In genomic region chr7:128166603-128167315, GRCh38 we compare ENCODE assay signal across 8 cellular contexts.
A peak's percentile ranks its signal among the peaks of the same experiment; 100 is the strongest.
DNase-seq lines count a peak whose midpoint lies in the region; ATAC-seq lines count a peak whose summit lies in the region.

No MANE protein-coding gene starts in this region.

- WGBS in aorta, 2 donors = 1% methylated on average over 48 to 63 of the region's 63 CpGs

- ATAC-seq in aorta (ENCODE audit: low FRiP score) = peak; percentile 5
- ATAC-seq in GM21515 (IDR thresholded peaks at IDR 0.05; ENCODE audit: unreplicated experiment) = no peak
- ATAC-seq in HG03565 (IDR thresholded peaks at IDR 0.05; ENCODE audit: unreplicated experiment) = no peak
- ATAC-seq in GM21619 (IDR thresholded peaks at IDR 0.05; ENCODE audit: unreplicated experiment) = no peak

- no peaks in the 10 kb centered on the region for H3K9me3 ChIP-seq in mucosa of rectum (ENCODE audit: control insufficient read depth in 2 of 2, low read length in 2 of 2)
- H3K9me3 ChIP-seq in aorta (ENCODE audit: control insufficient read depth, low read length) = no peaks in the 10 kb centered on the region

- H3K4me3 ChIP-seq in mucosa of rectum (ENCODE audit: low read length in 2 of 2) = peak overlapping the region; percentile 41 to 54
- H3K4me3 ChIP-seq in aorta (ENCODE audit: low read length in 2 of 2) = peak overlapping the region; percentile 4 to 5

- DNase-seq in ELF-1 (ENCODE audit: low read depth, low spot score) (peak; percentile 34), NCI-H2171 treated with DMSO at 0.1 percent for 48 hours (lab: John Stamatoyannopoulos, UW) (peak; percentile 52), cortex of kidney (lab: John Stamatoyannopoulos, UW) (peak; percentile 8), aorta (no peak)

- H3K4me1 ChIP-seq in mucosa of rectum (ENCODE audit: control insufficient read depth in 2 of 2, insufficient read depth in 2 of 2, low read length in 2 of 2) (peaks cover 5 to 8% of the 10 kb centered on the region in 2 donors), aorta (ENCODE audit: control insufficient read depth in 1 of 2, insufficient read depth in 2 of 2, low read length in 2 of 2) (no peaks in the 10 kb centered on the region)

- H3K27ac ChIP-seq in mucosa of rectum (ENCODE audit: low read depth in 2 of 2, low read length in 2 of 2) = no peak overlapping the region
- H3K27ac ChIP-seq in aorta (ENCODE audit: low read depth in 1 of 2, low read length in 2 of 2) = no peak overlapping the region

- H3K27me3 ChIP-seq in mucosa of rectum (ENCODE audit: control insufficient read depth in 2 of 2, insufficient read depth in 2 of 2, low read length in 2 of 2) (peaks cover 47 to 67% of the 10 kb centered on the region in 2 donors), aorta (ENCODE audit: control insufficient read depth in 1 of 2, insufficient read depth in 2 of 2, low read length in 1 of 2) (peaks cover 0 to 4% of the 10 kb centered on the region in 2 donors)

- intact Hi-C loops in aorta (cut with DNase I) = no loop called here

- no peak overlapping the region for H3K9ac ChIP-seq in mucosa of rectum (ENCODE audit: low read depth in 1 of 2, low read length in 2 of 2)

- no peaks in the 10 kb centered on the region for H3K36me3 ChIP-seq in mucosa of rectum (ENCODE audit: control insufficient read depth in 2 of 2, insufficient read depth in 2 of 2, low read length in 2 of 2)
- H3K36me3 ChIP-seq in aorta (ENCODE audit: control insufficient read depth in 1 of 2, insufficient read depth in 2 of 2, low read length in 1 of 2) = no peaks in the 10 kb centered on the region

Comparison
In these comparisons a context has a peak if more than half of its experiments do, and no peak if none do; other contexts are left out.
1. DNase-seq: peak in ELF-1 (single experiment), NCI-H2171 treated with DMSO at 0.1 percent for 48 hours (single experiment) and cortex of kidney (single experiment); none in aorta (0 of 2).